ENCODE assay signal across 1 cellular context in genomic region chr2:167608487-167608886, GRCh38.
A peak's percentile ranks its signal among the peaks of the same experiment; 100 is the strongest.
TF ChIP-seq lines count a peak whose summit lies in the region.

No MANE protein-coding gene starts in this region.

TF ChIP-seq in HepG2, 621 proteins besides CTCF, POLR2A, EP300 and RAD21 (continued from another document):
- TF ChIP-seq ZNF432 (CRISPR knock-in tag; IDR thresholded peaks at IDR 0.05; ENCODE audit: borderline replicate concordance) (no peak), MIER2 (CRISPR knock-in tag; IDR thresholded peaks at IDR 0.05) (no peak), HDAC6 (IDR thresholded peaks at IDR 0.05; ENCODE audit: low read depth, low read length) (no peak), ARID2 (CRISPR knock-in tag; IDR thresholded peaks at IDR 0.05; ENCODE audit: borderline replicate concordance) (no peak), REL (CRISPR knock-in tag; conservative IDR thresholded peaks at IDR 0.05) (no peak), DNMT3B (CRISPR knock-in tag; conservative IDR thresholded peaks at IDR 0.05) (no peak), ZMAT3 (CRISPR knock-in tag; conservative IDR thresholded peaks at IDR 0.05) (no peak), HNRNPL (IDR thresholded peaks at IDR 0.05; ENCODE audit: low read depth, low read length) (no peak), ISL2 (CRISPR knock-in tag; IDR thresholded peaks at IDR 0.05) (peak; percentile 64; the same call in 1 of the 2 replicates), PAWR (CRISPR knock-in tag; IDR thresholded peaks at IDR 0.05; ENCODE audit: borderline replicate concordance) (no peak), SOX13 (IDR thresholded peaks at IDR 0.05) (no peak), SOX13 (CRISPR knock-in tag; conservative IDR thresholded peaks at IDR 0.05 in 1 of 2, IDR thresholded peaks at IDR 0.05 in 1 of 2) (peak in 1 of 2 experiments; percentile 36; a peak in 1 of 4 replicates), CEBPB (IDR thresholded peaks at IDR 0.05; ENCODE audit: borderline replicate concordance, low read depth, low read length) (no peak), NCOA2 (CRISPR knock-in tag; IDR thresholded peaks at IDR 0.05) (peak; percentile 37; the same call in 1 of the 2 replicates), ZBTB37 (CRISPR knock-in tag; IDR thresholded peaks at IDR 0.05) (no peak), ZBTB7A (CRISPR knock-in tag; IDR thresholded peaks at IDR 0.05) (no peak), ZNF441 (CRISPR knock-in tag; IDR thresholded peaks at IDR 0.05; ENCODE audit: borderline replicate concordance) (no peak), RBFOX2 (IDR thresholded peaks at IDR 0.05; ENCODE audit: low read depth, low read length) (no peak), SNAPC2 (CRISPR knock-in tag; IDR thresholded peaks at IDR 0.05) (no peak), HHEX (CRISPR knock-in tag; IDR thresholded peaks at IDR 0.05) (no peak), FOXJ3 (CRISPR knock-in tag; IDR thresholded peaks at IDR 0.05; ENCODE audit: borderline replicate concordance) (peak; percentile 23; the same call in 1 of the 2 replicates), SMARCC2 (IDR thresholded peaks at IDR 0.05) (no peak), NR2F1 (CRISPR knock-in tag; IDR thresholded peaks at IDR 0.05) (no peak), IRF9 (CRISPR knock-in tag; IDR thresholded peaks at IDR 0.05; ENCODE audit: borderline replicate concordance) (no peak), KLF12 (CRISPR knock-in tag; IDR thresholded peaks at IDR 0.05; ENCODE audit: borderline replicate concordance) (no peak), ARHGAP35 (CRISPR knock-in tag; IDR thresholded peaks at IDR 0.05; ENCODE audit: borderline replicate concordance) (no peak), ZFYVE20 (CRISPR knock-in tag; IDR thresholded peaks at IDR 0.05; ENCODE audit: borderline replicate concordance, low read depth) (no peak), PAX8 (CRISPR knock-in tag; IDR thresholded peaks at IDR 0.05; ENCODE audit: borderline replicate concordance) (no peak), ZNF782 (CRISPR knock-in tag; IDR thresholded peaks at IDR 0.05; ENCODE audit: borderline replicate concordance) (no peak), ZBTB42 (CRISPR knock-in tag; IDR thresholded peaks at IDR 0.05) (no peak), POGZ (CRISPR knock-in tag; IDR thresholded peaks at IDR 0.05) (0 out of 2 replicates have a peak, but pooled peaks have one; percentile 37), ZNF562 (CRISPR knock-in tag; IDR thresholded peaks at IDR 0.05; ENCODE audit: borderline replicate concordance) (no peak), HNF4A (CRISPR knock-in tag; IDR thresholded peaks at IDR 0.05) (peak; percentile 48), REXO4 (CRISPR knock-in tag; IDR thresholded peaks at IDR 0.05; ENCODE audit: borderline replicate concordance) (no peak), HOXA9 (CRISPR knock-in tag; IDR thresholded peaks at IDR 0.05; ENCODE audit: borderline replicate concordance) (no peak), HMGXB4 (CRISPR knock-in tag; IDR thresholded peaks at IDR 0.05; ENCODE audit: borderline replicate concordance in 1 of 2, low read depth in 1 of 2) (no peak), FOXA3 (CRISPR knock-in tag; IDR thresholded peaks at IDR 0.05) (0 out of 2 replicates have a peak, but pooled peaks have one; percentile 13)
- TF ChIP-seq, protein P1, sequence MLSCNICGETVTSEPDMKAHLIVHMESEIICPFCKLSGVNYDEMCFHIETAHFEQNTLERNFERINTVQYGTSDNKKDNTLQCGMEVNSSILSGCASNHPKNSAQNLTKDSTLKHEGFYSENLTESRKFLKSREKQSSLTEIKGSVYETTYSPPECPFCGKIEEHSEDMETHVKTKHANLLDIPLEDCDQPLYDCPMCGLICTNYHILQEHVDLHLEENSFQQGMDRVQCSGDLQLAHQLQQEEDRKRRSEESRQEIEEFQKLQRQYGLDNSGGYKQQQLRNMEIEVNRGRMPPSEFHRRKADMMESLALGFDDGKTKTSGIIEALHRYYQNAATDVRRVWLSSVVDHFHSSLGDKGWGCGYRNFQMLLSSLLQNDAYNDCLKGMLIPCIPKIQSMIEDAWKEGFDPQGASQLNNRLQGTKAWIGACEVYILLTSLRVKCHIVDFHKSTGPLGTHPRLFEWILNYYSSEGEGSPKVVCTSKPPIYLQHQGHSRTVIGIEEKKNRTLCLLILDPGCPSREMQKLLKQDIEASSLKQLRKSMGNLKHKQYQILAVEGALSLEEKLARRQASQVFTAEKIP (CRISPR knock-in tag; IDR thresholded peaks at IDR 0.05; ENCODE audit: borderline replicate concordance), result no peak
- TF ChIP-seq, protein P2, sequence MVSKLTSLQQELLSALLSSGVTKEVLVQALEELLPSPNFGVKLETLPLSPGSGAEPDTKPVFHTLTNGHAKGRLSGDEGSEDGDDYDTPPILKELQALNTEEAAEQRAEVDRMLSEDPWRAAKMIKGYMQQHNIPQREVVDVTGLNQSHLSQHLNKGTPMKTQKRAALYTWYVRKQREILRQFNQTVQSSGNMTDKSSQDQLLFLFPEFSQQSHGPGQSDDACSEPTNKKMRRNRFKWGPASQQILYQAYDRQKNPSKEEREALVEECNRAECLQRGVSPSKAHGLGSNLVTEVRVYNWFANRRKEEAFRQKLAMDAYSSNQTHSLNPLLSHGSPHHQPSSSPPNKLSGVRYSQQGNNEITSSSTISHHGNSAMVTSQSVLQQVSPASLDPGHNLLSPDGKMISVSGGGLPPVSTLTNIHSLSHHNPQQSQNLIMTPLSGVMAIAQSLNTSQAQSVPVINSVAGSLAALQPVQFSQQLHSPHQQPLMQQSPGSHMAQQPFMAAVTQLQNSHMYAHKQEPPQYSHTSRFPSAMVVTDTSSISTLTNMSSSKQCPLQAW (CRISPR knock-in tag; IDR thresholded peaks at IDR 0.05), result no peak
- TF ChIP-seq, protein P3, sequence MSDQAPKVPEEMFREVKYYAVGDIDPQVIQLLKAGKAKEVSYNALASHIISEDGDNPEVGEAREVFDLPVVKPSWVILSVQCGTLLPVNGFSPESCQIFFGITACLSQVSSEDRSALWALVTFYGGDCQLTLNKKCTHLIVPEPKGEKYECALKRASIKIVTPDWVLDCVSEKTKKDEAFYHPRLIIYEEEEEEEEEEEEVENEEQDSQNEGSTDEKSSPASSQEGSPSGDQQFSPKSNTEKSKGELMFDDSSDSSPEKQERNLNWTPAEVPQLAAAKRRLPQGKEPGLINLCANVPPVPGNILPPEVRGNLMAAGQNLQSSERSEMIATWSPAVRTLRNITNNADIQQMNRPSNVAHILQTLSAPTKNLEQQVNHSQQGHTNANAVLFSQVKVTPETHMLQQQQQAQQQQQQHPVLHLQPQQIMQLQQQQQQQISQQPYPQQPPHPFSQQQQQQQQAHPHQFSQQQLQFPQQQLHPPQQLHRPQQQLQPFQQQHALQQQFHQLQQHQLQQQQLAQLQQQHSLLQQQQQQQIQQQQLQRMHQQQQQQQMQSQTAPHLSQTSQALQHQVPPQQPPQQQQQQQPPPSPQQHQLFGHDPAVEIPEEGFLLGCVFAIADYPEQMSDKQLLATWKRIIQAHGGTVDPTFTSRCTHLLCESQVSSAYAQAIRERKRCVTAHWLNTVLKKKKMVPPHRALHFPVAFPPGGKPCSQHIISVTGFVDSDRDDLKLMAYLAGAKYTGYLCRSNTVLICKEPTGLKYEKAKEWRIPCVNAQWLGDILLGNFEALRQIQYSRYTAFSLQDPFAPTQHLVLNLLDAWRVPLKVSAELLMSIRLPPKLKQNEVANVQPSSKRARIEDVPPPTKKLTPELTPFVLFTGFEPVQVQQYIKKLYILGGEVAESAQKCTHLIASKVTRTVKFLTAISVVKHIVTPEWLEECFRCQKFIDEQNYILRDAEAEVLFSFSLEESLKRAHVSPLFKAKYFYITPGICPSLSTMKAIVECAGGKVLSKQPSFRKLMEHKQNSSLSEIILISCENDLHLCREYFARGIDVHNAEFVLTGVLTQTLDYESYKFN (CRISPR knock-in tag; conservative IDR thresholded peaks at IDR 0.05), result peak; percentile 46; the same call in 1 of the 2 replicates
